Comparison of ENCODE assay signal across 11 cellular contexts in genomic region chr10:124946945-124947344, GRCh38. TPM values are rescaled to one million over a fixed set of nuclear protein-coding genes. Genes with fewer than 3 reads are reported as not detected.
DNase-seq lines count a peak whose midpoint lies in the region; ATAC-seq and TF ChIP-seq lines count a peak whose summit lies in the region.
"Had no signal": no experiment of that assay in that cellular context is flagged by ENCODE, and none has a peak within 500 bp of the region (broad histone marks: within the 10 kb centered on the region; RNA-seq: fewer than 3 reads in every experiment).

No MANE protein-coding gene starts in this region.

- H3K9me3 ChIP-seq in SJCRH30 (replicated peaks) (no peaks in the 10 kb centered on the region), tibial artery (no peaks in the 10 kb centered on the region)
- H3K9me3 ChIP-seq: colonic mucosa, thoracic aorta had no signal

- H3K4me1 ChIP-seq in SJCRH30 (peaks cover 28% of the 10 kb centered on the region), tibial artery (peaks cover 0 to 64% (median 28%) of the 10 kb centered on the region in 4 donors)
- H3K4me1 ChIP-seq: colonic mucosa had no signal

- no peaks in the 10 kb centered on the region for H3K27me3 ChIP-seq in SJCRH30
- no peaks in the 10 kb centered on the region for H3K27me3 ChIP-seq in tibial artery
- H3K27me3 ChIP-seq: colonic mucosa had no signal

- H3K27ac ChIP-seq in SJCRH30, result no peak overlapping the region
- H3K27ac ChIP-seq in tibial artery, result no peak overlapping the region
- H3K27ac ChIP-seq: colonic mucosa, thoracic aorta had no signal

- no peak for TF ChIP-seq CTCF in tibial artery (IDR thresholded peaks at IDR 0.05)

- H3K4me3 ChIP-seq in SJCRH30, result no peak overlapping the region
- no peak overlapping the region for H3K4me3 ChIP-seq in tibial artery
- H3K4me3 ChIP-seq: colonic mucosa, thoracic aorta had no signal

- DNase-seq in NCI-H2029 (lab: John Stamatoyannopoulos, UW), result peak; percentile 53
- peak; percentile 19 to 59 for DNase-seq in SJCRH30
- DNase-seq in myocyte (ENCODE audit: low read depth), result peak; percentile 45
- no peak for DNase-seq in cerebellar cortex (ENCODE audit: low spot score)
- DNase-seq in tibial artery, result no peak
- no peak for DNase-seq in HPDE6-E6E7 (ENCODE audit: extremely low spot score)
- DNase-seq: colonic mucosa, H9, NCI-H1694 treated with DMSO at 0.1 percent for 48 hours had no signal

- intact Hi-C loops in tibial artery (cut with DNase I; ENCODE audit: low total_unique reads), result no loop called here

- 0 out of 2 replicates have a peak, but pooled peaks cover 2% of the 10 kb centered on the region for H3K36me3 ChIP-seq in SJCRH30
- no peaks in the 10 kb centered on the region for H3K36me3 ChIP-seq in tibial artery
- H3K36me3 ChIP-seq: colonic mucosa, thoracic aorta had no signal

- ATAC-seq in GM21381 (IDR thresholded peaks at IDR 0.05; ENCODE audit: unreplicated experiment), result peak; percentile 53

RNA-seq across cellular contexts. Expression of gene ZRANB1, which starts 5.0 kb away (rescaled TPM):
- 29.1 and 29.3 TPM in 2 replicates for total RNA-seq in SJCRH30 (2014; rRNA removed; shearing (Covaris generic))
- 28.3 and 31.7 TPM in 2 replicates for total RNA-seq in myocyte
- polyA plus RNA-seq in myocyte (2012), result 10.7 TPM

Comparison
In these comparisons a context has a peak if more than half of its experiments do, and no peak if none do; other contexts are left out.
1. DNase-seq: peak in NCI-H2029 (single experiment), SJCRH30 (2 of 2) and myocyte (single experiment); none in cerebellar cortex (single experiment), tibial artery (0 of 2) and HPDE6-E6E7 (single experiment).